ENCODE assay signal across 10 cellular contexts in genomic region chr7:115356139-115356746, GRCh38.
DNase-seq lines count a peak whose midpoint lies in the region; ATAC-seq and TF ChIP-seq lines count a peak whose summit lies in the region.
"Had no signal": no experiment of that assay in that cellular context is flagged by ENCODE, and none has a peak within 500 bp of the region (broad histone marks: within the 10 kb centered on the region; RNA-seq: fewer than 3 reads in every experiment).

No MANE protein-coding gene starts in this region.

- H3K9me3 ChIP-seq in BE2C (no peaks in the 10 kb centered on the region), hepatocyte (ENCODE audit: low read depth) (no peaks in the 10 kb centered on the region)

- H3K4me1 ChIP-seq in BE2C (no peaks in the 10 kb centered on the region), hepatocyte (ENCODE audit: insufficient read depth) (no peaks in the 10 kb centered on the region)

- H3K27ac ChIP-seq in hepatocyte: no peak overlapping the region
- H3K27ac ChIP-seq: skin epidermis had no signal

- peaks cover 6% of the 10 kb centered on the region for H3K4me1 Mint-ChIP-seq in activated CD4-positive, alpha-beta memory T cell treated with anti-CD3 and anti-CD28 coated beads for 36 hours (ENCODE audit: low read depth)

- no peak overlapping the region for H3K27ac Mint-ChIP-seq in activated CD4-positive, alpha-beta memory T cell treated with anti-CD3 and anti-CD28 coated beads for 36 hours

- no peak overlapping the region for H3K4me3 Mint-ChIP-seq in activated CD4-positive, alpha-beta memory T cell treated with anti-CD3 and anti-CD28 coated beads for 36 hours

- peak; percentile 58 for ATAC-seq in GM21529 (IDR thresholded peaks at IDR 0.05; ENCODE audit: unreplicated experiment)

- POLR2A ChIA-PET in activated CD4-positive, alpha-beta memory T cell treated with anti-CD3 and anti-CD28 coated beads for 36 hours (lab: Charles Lee): no interaction called here

- no peaks in the 10 kb centered on the region for H4K20me1 ChIP-seq in hepatocyte (ENCODE audit: insufficient read depth, poor library complexity, severe bottlenecking)

- no peaks in the 10 kb centered on the region for H3K9me2 ChIP-seq in hepatocyte (replicated peaks; ENCODE audit: insufficient read depth)

- DNase-seq in BE2C (no peak), RPMI8226 (peak; percentile 61), hepatocyte (ENCODE audit: low spot score) (peak; percentile 29), HPDE6-E6E7 (ENCODE audit: extremely low spot score) (no peak), COLO829 (ENCODE audit: low spot score) (no peak), erythroblast (lab: John Stamatoyannopoulos, UW) (no peak)
- no peak for DNase-seq in activated CD4-positive, alpha-beta memory T cell treated with anti-CD3 and anti-CD28 coated beads for 36 hours
- DNase-seq: GOT3 had no signal

- no peak overlapping the region for H2AFZ ChIP-seq in hepatocyte

- H3K4me3 ChIP-seq in BE2C (ENCODE audit: low read depth, low read length) (no peak overlapping the region), hepatocyte (no peak overlapping the region)
- H3K4me3 ChIP-seq: skin epidermis had no signal

- H3K4me2 ChIP-seq in hepatocyte: no peak overlapping the region

- no peaks in the 10 kb centered on the region for H3K27me3 ChIP-seq in BE2C
- H3K27me3 ChIP-seq in hepatocyte: no peaks in the 10 kb centered on the region

- 42% methylated on average over 2 of the region's 2 CpGs for WGBS in hepatocyte (ENCODE audit: low lambda C conversion rate, missing lambda C conversion rate)

- no peaks in the 10 kb centered on the region for H3K9me3 Mint-ChIP-seq in activated CD4-positive, alpha-beta memory T cell treated with anti-CD3 and anti-CD28 coated beads for 36 hours

- CTCF ChIA-PET in activated CD4-positive, alpha-beta memory T cell treated with anti-CD3 and anti-CD28 coated beads for 36 hours (lab: Charles Lee): no interaction called here

- no peaks in the 10 kb centered on the region for H3K36me3 ChIP-seq in BE2C
- no peaks in the 10 kb centered on the region for H3K36me3 ChIP-seq in hepatocyte (replicated peaks; ENCODE audit: insufficient read depth, low read depth)

- no peaks in the 10 kb centered on the region for H3K79me2 ChIP-seq in hepatocyte

- TF ChIP-seq CTCF in BE2C (IDR thresholded peaks at IDR 0.05; ENCODE audit: low read depth, low read length): peak; percentile 52
- peak; percentile 56 for TF ChIP-seq CTCF in hepatocyte (IDR thresholded peaks at IDR 0.05; ENCODE audit: poor library complexity)

- no peak for TF ChIP-seq POLR2A in erythroblast (IDR thresholded peaks at IDR 0.05; ENCODE audit: low read length)

- intact Hi-C loops in activated CD4-positive, alpha-beta memory T cell treated with anti-CD3 and anti-CD28 coated beads for 36 hours (cut with micrococcal nuclease): no loop called here

- no peaks in the 10 kb centered on the region for H3K27me3 Mint-ChIP-seq in activated CD4-positive, alpha-beta memory T cell treated with anti-CD3 and anti-CD28 coated beads for 36 hours

- H3K36me3 Mint-ChIP-seq in activated CD4-positive, alpha-beta memory T cell treated with anti-CD3 and anti-CD28 coated beads for 36 hours: no peaks in the 10 kb centered on the region

Comparison
In these comparisons a context has a peak if more than half of its experiments do, and no peak if none do; other contexts are left out.
1. DNase-seq: peak in RPMI8226 (single experiment) and hepatocyte (single experiment); none in BE2C (single experiment), HPDE6-E6E7 (single experiment), activated CD4-positive, alpha-beta memory T cell treated with anti-CD3 and anti-CD28 coated beads for 36 hours (single experiment), COLO829 (single experiment) and erythroblast (0 of 2).